24 cellular contexts compared by ENCODE assay signal in genomic region chr1:106233511-106233910, GRCh38.
"Had no signal": no experiment of that assay in that cellular context is flagged by ENCODE, and none has a peak within 500 bp of the region (broad histone marks: within the 10 kb centered on the region; RNA-seq: fewer than 3 reads in every experiment).

No MANE protein-coding gene starts in this region.

- ATAC-seq: activated naive CD4-positive, alpha-beta T cell treated with anti-CD3 and anti-CD28 coated beads, Interleukin-2, amount 50 U/mL, for 72 hours; activated naive CD8-positive, alpha-beta T cell treated with anti-CD3 and anti-CD28 coated beads, Interleukin-2, amount 50 U/mL, for 24 hours; activated T-cell treated with anti-CD3 and anti-CD28 coated beads, Interleukin-2, amount 50 U/mL, for 4 hours; body of pancreas had no signal

- H3K9me3 ChIP-seq: ascending aorta, body of pancreas had no signal

- DNase-seq: activated CD4-positive, alpha-beta memory T cell treated with anti-CD3 and anti-CD28 coated beads for 36 hours; activated CD4-positive, alpha-beta T cell treated with anti-CD3 and anti-CD28 coated beads, Interleukin-2, amount 10 ng/mL, durations not matched to agents 7 days and 5 days; activated CD4-positive, CD25-positive, alpha-beta regulatory T cell; activated CD8-positive, alpha-beta memory T cell treated with anti-CD3 and anti-CD28 coated beads for 24 hours; activated effector memory CD4-positive, alpha-beta T cell treated with anti-CD3 and anti-CD28 coated beads, Interleukin-2, amount 50 U/mL, for 16 hours; activated naive CD4-positive, alpha-beta T cell treated with Interleukin-2 at 50 U/mL for 16 hours; activated naive CD8-positive, alpha-beta T cell treated with anti-CD3 and anti-CD28 coated beads, Interleukin-2, amount 50 U/mL, for 24 hours; activated T-cell treated with anti-CD3 and anti-CD28 coated beads, Interleukin-2, amount 50 U/mL, for 4 hours; amniotic stem cell; body of pancreas; Kasumi-1; KBM-7; NCI-H1048; NCI-H146; NCI-H187 treated with DMSO at 0.1 percent for 48 hours; NCI-H2227 treated with DMSO at 0.1 percent for 48 hours; NCI-H446 treated with DMSO at 0.1 percent for 48 hours; NCI-H524 treated with DMSO at 0.1 percent for 48 hours; PC-9; SIG-M5; T-helper 1 cell had no signal

- H3K4me3 ChIP-seq: ascending aorta, body of pancreas, PC-9 had no signal

- H3K36me3 ChIP-seq: ascending aorta had no signal

- H3K27ac ChIP-seq: ascending aorta, body of pancreas, PC-9, VCaP had no signal
